In the genomic region with DNA sequence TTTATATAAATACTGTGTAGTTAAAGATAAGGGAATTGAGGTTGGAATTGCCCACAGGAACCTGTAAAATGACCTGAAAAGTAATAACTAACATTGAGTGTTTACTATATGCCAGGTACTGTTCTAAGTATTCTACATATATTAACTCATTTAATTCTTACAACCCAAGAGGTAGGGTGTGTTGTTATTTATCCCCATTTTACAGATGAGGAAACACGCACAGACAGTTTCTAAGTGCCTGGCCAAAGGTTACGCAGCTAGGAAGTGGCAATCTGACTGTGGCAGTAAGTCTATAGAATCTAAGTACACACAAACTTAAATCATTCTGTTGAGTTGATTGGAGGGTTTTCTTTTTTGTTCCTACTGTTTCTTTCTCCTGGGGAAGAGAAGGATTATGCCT, we compare ENCODE assay signal across 6 cellular contexts. TPM values are rescaled to one million over a fixed set of nuclear protein-coding genes. Genes with fewer than 3 reads are reported as not detected.
A peak's percentile ranks its signal among the peaks of the same experiment; 100 is the strongest.
DNase-seq lines count a peak whose midpoint lies in the region; TF ChIP-seq lines count a peak whose summit lies in the region.

No MANE protein-coding gene starts in this region.

- peaks cover 24% of the 10 kb centered on the region for H3K36me3 ChIP-seq in suprapubic skin

- peak overlapping the region; percentile 85 for H3K4me3 ChIP-seq in suprapubic skin

- DNase-seq in activated naive CD4-positive, alpha-beta T cell treated with Interleukin-2 at 50 U/mL for 16 hours: no peak
- no peak for DNase-seq in suprapubic skin (ENCODE audit: low spot score in 2 of 2)
- no peak for DNase-seq in activated effector memory CD4-positive, alpha-beta T cell treated with anti-CD3 and anti-CD28 coated beads, Interleukin-2, amount 50 U/mL, for 16 hours
- no peak for DNase-seq in stimulated activated CD4-positive, alpha-beta T cell treated with anti-CD3 and anti-CD28 coated beads, Interleukin-4, amount 100 ng/mL, for 24 hours

- TF ChIP-seq EP300 in suprapubic skin (IDR thresholded peaks at IDR 0.05): no peak

- H3K36me3 Mint-ChIP-seq in activated naive CD4-positive, alpha-beta T cell treated with anti-CD3 and anti-CD28 coated beads, Interleukin-2, amount 50 U/mL, for 24 hours: peaks cover 4% of the 10 kb centered on the region

- H3K27ac Mint-ChIP-seq in activated naive CD4-positive, alpha-beta T cell treated with anti-CD3 and anti-CD28 coated beads, Interleukin-2, amount 50 U/mL, for 24 hours: peak overlapping the region; percentile 96

- no peak for TF ChIP-seq CTCF in suprapubic skin (IDR thresholded peaks at IDR 0.05)

- H3K9me3 Mint-ChIP-seq in activated naive CD4-positive, alpha-beta T cell treated with anti-CD3 and anti-CD28 coated beads, Interleukin-2, amount 50 U/mL, for 24 hours: no peaks in the 10 kb centered on the region

- H3K9me3 ChIP-seq in suprapubic skin: no peaks in the 10 kb centered on the region

- peaks cover 61% of the 10 kb centered on the region for H3K4me1 Mint-ChIP-seq in activated naive CD4-positive, alpha-beta T cell treated with anti-CD3 and anti-CD28 coated beads, Interleukin-2, amount 50 U/mL, for 24 hours

- WGBS in suprapubic skin: 86% methylated on average over 2 of the region's 2 CpGs

- H3K4me1 ChIP-seq in suprapubic skin: peaks cover 28% of the 10 kb centered on the region

- H3K27ac ChIP-seq in cingulate gyrus (ENCODE audit: low read depth, low read length) (peak overlapping the region; percentile 99), suprapubic skin (peak overlapping the region; percentile 97)

- no peaks in the 10 kb centered on the region for H3K27me3 Mint-ChIP-seq in activated naive CD4-positive, alpha-beta T cell treated with anti-CD3 and anti-CD28 coated beads, Interleukin-2, amount 50 U/mL, for 24 hours

- no peak for TF ChIP-seq POLR2A in suprapubic skin (IDR thresholded peaks at IDR 0.05)

- peak overlapping the region; percentile 98 for H3K4me3 Mint-ChIP-seq in activated naive CD4-positive, alpha-beta T cell treated with anti-CD3 and anti-CD28 coated beads, Interleukin-2, amount 50 U/mL, for 24 hours

- peaks cover 20% of the 10 kb centered on the region for H3K27me3 ChIP-seq in suprapubic skin

RNA-seq across cellular contexts. Expression of gene TSPAN31, which starts 1.1 kb away (rescaled TPM):
- 10 to 100 TPM; 29.8 to 54.7 (median 36.8) TPM for total RNA-seq in suprapubic skin

RNA-seq across cellular contexts. Expression of gene AGAP2, which starts 5.2 kb away (rescaled TPM):
- total RNA-seq in suprapubic skin: 1 to 10 TPM in 3 of 4 donors, under 1 TPM in 1; 0.45 to 1.4 (median 1.3) TPM

RNA-seq across cellular contexts. Expression of gene CDK4, which starts 8.3 kb away (rescaled TPM):
- total RNA-seq in suprapubic skin: 10 to 100 TPM; 35.7 to 82.3 (median 47.0) TPM

RNA-seq across cellular contexts. Expression of gene MARCHF9, which starts 11.1 kb away (rescaled TPM):
- 10 to 100 TPM; 10.2 to 26.6 (median 13.1) TPM for total RNA-seq in suprapubic skin

RNA-seq across cellular contexts. Expression of gene CYP27B1, which starts 23.1 kb away (rescaled TPM):
- total RNA-seq in suprapubic skin: 1 to 10 TPM; 1.2 to 4.1 (median 2.0) TPM
